Comparison of ENCODE assay signal across 8 cellular contexts in the genomic region with DNA sequence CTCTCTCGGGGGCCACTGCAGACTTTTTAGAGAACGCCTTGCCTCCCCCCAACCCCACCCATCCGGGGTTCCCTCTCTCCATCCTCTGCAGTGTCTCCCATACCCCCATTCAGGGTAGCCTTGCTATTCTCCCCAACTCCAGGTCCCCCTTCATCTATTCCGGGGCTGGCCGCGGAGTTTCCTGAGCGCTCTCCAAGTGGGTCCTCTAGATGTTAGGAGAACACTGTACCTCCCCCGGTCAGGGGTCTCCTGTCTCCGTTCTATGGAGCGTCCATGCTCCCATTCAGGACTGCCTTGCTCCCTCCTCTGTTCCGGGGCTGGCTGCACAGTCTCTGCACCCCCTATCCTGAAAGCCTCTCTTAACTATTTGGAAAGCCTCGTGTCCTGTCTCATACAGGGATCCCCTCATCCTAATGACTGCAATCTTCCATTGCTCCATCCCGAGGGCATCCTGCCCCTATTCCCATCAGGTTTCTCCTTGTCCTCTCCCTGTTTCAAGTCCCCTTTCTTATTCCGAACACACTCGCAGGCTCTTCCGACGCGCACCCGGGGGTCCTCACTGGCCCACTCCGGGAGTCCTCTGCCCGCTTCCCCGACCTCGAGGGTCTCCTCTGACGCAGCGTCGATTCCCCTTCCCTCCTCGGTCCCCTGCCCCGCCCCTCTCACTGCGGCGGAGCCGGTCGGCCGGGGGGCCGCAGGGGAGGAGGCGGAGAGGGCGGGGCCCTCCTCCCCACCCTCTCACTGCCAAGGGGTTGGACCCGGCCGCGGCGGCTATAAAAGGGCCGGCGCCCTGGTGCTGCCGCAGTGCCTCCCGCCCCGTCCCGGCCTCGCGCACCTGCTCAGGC. TPM values are rescaled to one million over a fixed set of nuclear protein-coding genes. Genes with fewer than 3 reads are reported as not detected.
A peak's percentile ranks its signal among the peaks of the same experiment; 100 is the strongest.
DNase-seq lines count a peak whose midpoint lies in the region; ATAC-seq and TF ChIP-seq lines count a peak whose summit lies in the region.

A gene with protein sequence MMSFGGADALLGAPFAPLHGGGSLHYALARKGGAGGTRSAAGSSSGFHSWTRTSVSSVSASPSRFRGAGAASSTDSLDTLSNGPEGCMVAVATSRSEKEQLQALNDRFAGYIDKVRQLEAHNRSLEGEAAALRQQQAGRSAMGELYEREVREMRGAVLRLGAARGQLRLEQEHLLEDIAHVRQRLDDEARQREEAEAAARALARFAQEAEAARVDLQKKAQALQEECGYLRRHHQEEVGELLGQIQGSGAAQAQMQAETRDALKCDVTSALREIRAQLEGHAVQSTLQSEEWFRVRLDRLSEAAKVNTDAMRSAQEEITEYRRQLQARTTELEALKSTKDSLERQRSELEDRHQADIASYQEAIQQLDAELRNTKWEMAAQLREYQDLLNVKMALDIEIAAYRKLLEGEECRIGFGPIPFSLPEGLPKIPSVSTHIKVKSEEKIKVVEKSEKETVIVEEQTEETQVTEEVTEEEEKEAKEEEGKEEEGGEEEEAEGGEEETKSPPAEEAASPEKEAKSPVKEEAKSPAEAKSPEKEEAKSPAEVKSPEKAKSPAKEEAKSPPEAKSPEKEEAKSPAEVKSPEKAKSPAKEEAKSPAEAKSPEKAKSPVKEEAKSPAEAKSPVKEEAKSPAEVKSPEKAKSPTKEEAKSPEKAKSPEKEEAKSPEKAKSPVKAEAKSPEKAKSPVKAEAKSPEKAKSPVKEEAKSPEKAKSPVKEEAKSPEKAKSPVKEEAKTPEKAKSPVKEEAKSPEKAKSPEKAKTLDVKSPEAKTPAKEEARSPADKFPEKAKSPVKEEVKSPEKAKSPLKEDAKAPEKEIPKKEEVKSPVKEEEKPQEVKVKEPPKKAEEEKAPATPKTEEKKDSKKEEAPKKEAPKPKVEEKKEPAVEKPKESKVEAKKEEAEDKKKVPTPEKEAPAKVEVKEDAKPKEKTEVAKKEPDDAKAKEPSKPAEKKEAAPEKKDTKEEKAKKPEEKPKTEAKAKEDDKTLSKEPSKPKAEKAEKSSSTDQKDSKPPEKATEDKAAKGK (plus strand): TSS at position 802 of the 845 bp plus-strand sequence. CDS start 45 bp downstream, outside the sequence.

- peak within 1 kb of the TSS in 1 of 6 donors; percentile 92 for H3K27ac Mint-ChIP-seq in naive B cell

- peak within 1 kb of the TSS in 7 of 8 donors; percentile 33 to 76 (median 71) for H3K4me3 Mint-ChIP-seq in naive B cell

- H3K36me3 ChIP-seq in BE2C, result no peaks in the 10 kb centered on the region
- peaks cover 3% of the 10 kb centered on the region; the same call in 1 of the 2 replicates for H3K36me3 ChIP-seq in HUES6 (ENCODE audit: control insufficient read depth, insufficient read depth, low read length)
- no peaks in the 10 kb centered on the region for H3K36me3 ChIP-seq in ascending aorta
- no peaks in the 10 kb centered on the region for H3K36me3 ChIP-seq in MG63

- peaks cover 0 to 9% of the 10 kb centered on the region in 2 donors for H3K36me3 Mint-ChIP-seq in naive B cell

- peak within 1 kb of the TSS; percentile 46 for H3K4me3 ChIP-seq in BE2C (ENCODE audit: low read depth, low read length)
- peak within 1 kb of the TSS; percentile 64 for H3K4me3 ChIP-seq in HUES6 (ENCODE audit: low read depth, low read length)
- H3K4me3 ChIP-seq in ascending aorta, result peak within 1 kb of the TSS; percentile 42 to 43
- H3K4me3 ChIP-seq in MG63, result no peak within 1 kb of the TSS

- H3K4me1 Mint-ChIP-seq in naive B cell, result peaks cover 42 to 46% (median 42%) of the 10 kb centered on the region in 3 donors

- H3K27me3 Mint-ChIP-seq in naive B cell, result peaks cover 42 to 65% (median 63%) of the 10 kb centered on the region in 3 donors

- intact Hi-C loops in ascending aorta (cut with DNase I), result no loop called here

- DNase-seq in BE2C (peak; percentile 33), ascending aorta (ENCODE audit: low spot score in 2 of 2) (no peak), naive B cell (no peak), CD1c-positive myeloid dendritic cell (ENCODE audit: extremely low spot score) (no peak), AML-193 (lab: John Stamatoyannopoulos, UW) (no peak), MG63 (no peak)

- peaks cover 22% of the 10 kb centered on the region for H3K27me3 ChIP-seq in BE2C
- H3K27me3 ChIP-seq in HUES6 (ENCODE audit: control insufficient read depth, insufficient read depth, low read length), result peaks cover 69% of the 10 kb centered on the region
- H3K27me3 ChIP-seq in ascending aorta, result peaks cover 7% of the 10 kb centered on the region
- H3K27me3 ChIP-seq in MG63, result peaks cover 36% of the 10 kb centered on the region

- H3K9me3 ChIP-seq in BE2C (peaks cover 12% of the 10 kb centered on the region), HUES6 (ENCODE audit: control insufficient read depth, insufficient read depth, low read depth, low read length) (no peaks in the 10 kb centered on the region), ascending aorta (no peaks in the 10 kb centered on the region), MG63 (no peaks in the 10 kb centered on the region)

- peaks cover 37% of the 10 kb centered on the region for H3K4me1 ChIP-seq in BE2C
- peaks cover 32% of the 10 kb centered on the region for H3K4me1 ChIP-seq in HUES6 (ENCODE audit: control insufficient read depth, insufficient read depth, low read length)
- H3K4me1 ChIP-seq in ascending aorta, result peaks cover 2 to 6% of the 10 kb centered on the region in 2 donors

- H3K27ac ChIP-seq in HUES6 (ENCODE audit: low read depth, low read length) (no peak within 1 kb of the TSS), ascending aorta (no peak within 1 kb of the TSS)

- no peak for ATAC-seq in naive B cell (ENCODE audit: low read depth in 2 of 2)
- no peak for ATAC-seq in HG03469 (IDR thresholded peaks at IDR 0.05; ENCODE audit: unreplicated experiment)

- no peak for TF ChIP-seq CTCF in BE2C (IDR thresholded peaks at IDR 0.05; ENCODE audit: low read depth, low read length)
- TF ChIP-seq CTCF in ascending aorta (IDR thresholded peaks at IDR 0.05), result no peak

- H3K9me3 Mint-ChIP-seq in naive B cell, result peaks cover 0 to 6% (median 0%) of the 10 kb centered on the region in 7 donors

- H3K9ac ChIP-seq in HUES6 (ENCODE audit: low read length), result peak within 1 kb of the TSS; percentile 71

RNA-seq across cellular contexts. Expression of the gene that starts here (rescaled TPM):
- polyA plus RNA-seq in BE2C (2012; ENCODE audit: insufficient read depth, insufficient read length, low read depth), result 119 TPM
- total RNA-seq in ascending aorta, result 0.32 TPM
- under 1 TPM in 1 of 6 donors, not detected in 5; 0.09 TPM for polyA plus RNA-seq in naive B cell (ENCODE audit: low read depth in 6 of 6)
- total RNA-seq in MG63 (2014; rRNA removed; shearing (Covaris generic); ENCODE audit: low replicate concordance), result not detected in 2 replicates
